8 cellular contexts compared by ENCODE assay signal in genomic region chr4:101345271-101345595, GRCh38. TPM values are rescaled to one million over a fixed set of nuclear protein-coding genes. Genes with fewer than 3 reads are reported as not detected.
A peak's percentile ranks its signal among the peaks of the same experiment; 100 is the strongest.
DNase-seq lines count a peak whose midpoint lies in the region; ATAC-seq and TF ChIP-seq lines count a peak whose summit lies in the region.

No MANE protein-coding gene starts in this region.

- intact Hi-C loops in activated B cell treated with CpG ODN at 0.5 μM for 24 hours (cut with micrococcal nuclease) (loop anchor here (1.0 to 10.0 kb wide), 11 partner anchors 8 to 1783 kb away; partner anchors contain the start of genes SLC9B2, TRMT10A and UBE2D3), gastrocnemius medialis (cut with DNase I; ENCODE audit: low total_unique reads) (loop anchor here (5.0 to 10.0 kb wide), 7 partner anchors 110 to 1780 kb away; partner anchors contain the start of genes DNAJB14, TRMT10A and UBE2D3)

- H3K27me3 Mint-ChIP-seq in activated B cell treated with CpG ODN at 0.5 μM for 24 hours: no peaks in the 10 kb centered on the region

- H3K9me3 Mint-ChIP-seq in activated B cell treated with CpG ODN at 0.5 μM for 24 hours: no peaks in the 10 kb centered on the region

- peaks cover 14% of the 10 kb centered on the region for H3K27me3 ChIP-seq in HUES48 (ENCODE audit: control insufficient read depth, insufficient read depth, low read length)
- no peaks in the 10 kb centered on the region for H3K27me3 ChIP-seq in gastrocnemius medialis

- TF ChIP-seq CTCF in AG09309 (IDR thresholded peaks at IDR 0.05; ENCODE audit: control insufficient read depth, insufficient read depth, low read depth, low read length, missing control alignments): no peak
- TF ChIP-seq CTCF in activated B cell treated with CpG ODN at 0.5 μM for 24 hours (IDR thresholded peaks at IDR 0.05): no peak
- no peak for TF ChIP-seq CTCF in fibroblast of villous mesenchyme (IDR thresholded peaks at IDR 0.05; ENCODE audit: insufficient read depth, low read depth, low read length)
- no peak for TF ChIP-seq CTCF in gastrocnemius medialis (IDR thresholded peaks at IDR 0.05 in 4 of 5, conservative IDR thresholded peaks at IDR 0.05 in 1 of 5)

- TF ChIP-seq POLR2A in gastrocnemius medialis (IDR thresholded peaks at IDR 0.05): no peak

- H3K36me3 Mint-ChIP-seq in activated B cell treated with CpG ODN at 0.5 μM for 24 hours (ENCODE audit: low read depth): peaks cover 29% of the 10 kb centered on the region

- H3K4me3 Mint-ChIP-seq in activated B cell treated with CpG ODN at 0.5 μM for 24 hours: peak overlapping the region; percentile 89

- H3K27ac ChIP-seq in HUES48 (ENCODE audit: low read depth, low read length): no peak overlapping the region
- H3K27ac ChIP-seq in gastrocnemius medialis: peak overlapping the region; percentile 95 to 100 (median 96)

- POLR2A ChIA-PET in activated B cell treated with CpG ODN at 0.5 μM for 24 hours (lab: Charles Lee): interaction anchor here (3.3 kb wide), 1 partner anchor 18 kb away, joined by 25 read pairs; no protein-coding TSS in a partner anchor

- H3K4me3 ChIP-seq in AG09309 (ENCODE audit: control insufficient read depth, low read depth, low read length) (peak overlapping the region; percentile 82), HUES48 (ENCODE audit: low read depth, low read length) (peak overlapping the region; percentile 83), fibroblast of villous mesenchyme (ENCODE audit: low read depth, low read length) (peak overlapping the region; percentile 86), gastrocnemius medialis (peak overlapping the region; percentile 74 to 96 (median 84))

- H3K4me1 ChIP-seq in HUES48 (ENCODE audit: control insufficient read depth, insufficient read depth, low read length) (peaks cover 18% of the 10 kb centered on the region), gastrocnemius medialis (peaks cover 41 to 50% of the 10 kb centered on the region in 2 donors)

- H3K4me1 Mint-ChIP-seq in activated B cell treated with CpG ODN at 0.5 μM for 24 hours: peaks cover 59% of the 10 kb centered on the region

- ATAC-seq in activated B cell treated with CpG ODN at 0.5 μM for 24 hours (ENCODE audit: low read depth): no peak
- no peak for ATAC-seq in gastrocnemius medialis

- H3K9ac ChIP-seq in HUES48 (ENCODE audit: low read depth, low read length): no peak overlapping the region

- in situ Hi-C loops in gastrocnemius medialis (cut with MboI; ENCODE audit: low sequenced_read_pairs in 4 of 4): loop anchor here in 2 of 4 donors (25.0 kb wide), 2 partner anchors 133 to 158 kb away; no protein-coding TSS in a partner anchor

- H3K9me3 ChIP-seq in HUES48 (ENCODE audit: control insufficient read depth, insufficient read depth, low read length) (no peaks in the 10 kb centered on the region), gastrocnemius medialis (no peaks in the 10 kb centered on the region)

- H3K36me3 ChIP-seq in HUES48 (ENCODE audit: control insufficient read depth, insufficient read depth, low read length) (no peaks in the 10 kb centered on the region), gastrocnemius medialis (no peaks in the 10 kb centered on the region)

- DNase-seq in AG09309 (ENCODE audit: low read depth) (no peak), activated B cell treated with CpG ODN at 0.5 μM for 24 hours (peak; percentile 25), fibroblast of villous mesenchyme (ENCODE audit: low read depth) (peak; percentile 68), gastrocnemius medialis (no peak), D341Med (ENCODE audit: low spot score) (no peak), HT-29 (ENCODE audit: low spot score) (no peak), NCI-H1930 (lab: John Stamatoyannopoulos, UW) (no peak)

- CTCF ChIA-PET in activated B cell treated with CpG ODN at 0.5 μM for 24 hours (lab: Charles Lee): interaction anchor here (0.6 kb wide), 1 partner anchor 54 kb away, joined by 3 read pairs; no protein-coding TSS in a partner anchor

- peak overlapping the region; percentile 85 for H3K27ac Mint-ChIP-seq in activated B cell treated with CpG ODN at 0.5 μM for 24 hours

RNA-seq across cellular contexts. Expression of gene PPP3CA, which starts 2.1 kb away (rescaled TPM):
- total RNA-seq in activated B cell treated with CpG ODN at 0.5 μM for 24 hours (72.8 and 78.8 TPM in 2 replicates), fibroblast of villous mesenchyme (47.9 and 54.8 TPM in 2 replicates), gastrocnemius medialis (10 to 100 TPM; 25.1 to 30.3 (median 26.7) TPM)
- total RNA-seq in HT-29 (2014; rRNA removed; shearing (Covaris generic)): 20.3 and 20.6 TPM in 2 replicates

Comparison
In these comparisons a context has a peak if more than half of its experiments do, and no peak if none do; other contexts are left out.
1. DNase-seq: peak in activated B cell treated with CpG ODN at 0.5 μM for 24 hours (single experiment) and fibroblast of villous mesenchyme (single experiment); none in AG09309 (single experiment), gastrocnemius medialis (0 of 2), D341Med (single experiment), HT-29 (single experiment) and NCI-H1930 (0 of 2).
2. Peak in every context shown above with its lines, with median percentiles within 50 percentile points of each other: H3K4me3 ChIP-seq.